ENCODE assay signal across 8 cellular contexts in genomic region chr9:5186416-5187169, GRCh38. TPM values are rescaled to one million over a fixed set of nuclear protein-coding genes. Genes with fewer than 3 reads are reported as not detected.
DNase-seq lines count a peak whose midpoint lies in the region; ATAC-seq, FAIRE-seq and TF ChIP-seq lines count a peak whose summit lies in the region.

No MANE protein-coding gene starts in this region.

- no peaks in the 10 kb centered on the region for H3K4me1 Mint-ChIP-seq in progenitor cell of endocrine pancreas (ENCODE audit: low read depth)

- WGBS in gastroesophageal sphincter (ENCODE audit: low coverage in 1 of 2), 2 donors: 27 to 40% methylated on average over 7 to 8 of the region's 8 CpGs

- no peak for TF ChIP-seq EP300 in gastroesophageal sphincter (IDR thresholded peaks at IDR 0.05)

- H3K36me3 ChIP-seq in DOHH2 (ENCODE audit: control insufficient read depth, low read length): no peaks in the 10 kb centered on the region
- no peaks in the 10 kb centered on the region for H3K36me3 ChIP-seq in Peyer's patch
- H3K36me3 ChIP-seq in gastroesophageal sphincter: no peaks in the 10 kb centered on the region

- DNase-seq in HTR-8/SVneo (ENCODE audit: insufficient read length, low spot score) (peak; percentile 71), Peyer's patch (peak; percentile 44 to 81 (median 52)), progenitor cell of endocrine pancreas (ENCODE audit: low spot score, unreplicated experiment) (peak; percentile 33)
- peak; percentile 30 for DNase-seq in activated gamma-delta T cell treated with anti-CD3 and anti-CD28 coated beads, Interleukin-2, amount 50 U/mL, for 16 hours (ENCODE audit: low read depth)

- no peak overlapping the region for H3K4me2 ChIP-seq in DOHH2 (ENCODE audit: low read length)

- peaks cover 3% of the 10 kb centered on the region; the same call in 1 of the 2 replicates for H3K27me3 ChIP-seq in DOHH2 (ENCODE audit: control insufficient read depth, low read length)
- no peaks in the 10 kb centered on the region for H3K27me3 ChIP-seq in Peyer's patch
- H3K27me3 ChIP-seq in gastroesophageal sphincter: peaks cover 9% of the 10 kb centered on the region

- TF ChIP-seq CTCF in DOHH2 (IDR thresholded peaks at IDR 0.05; ENCODE audit: low read depth, low read length, poor library complexity, severe bottlenecking) (peak; percentile 66), Peyer's patch (IDR thresholded peaks at IDR 0.05) (peak; percentile 16 to 80 (median 76)), gastroesophageal sphincter (IDR thresholded peaks at IDR 0.05) (peak; percentile 18 to 64 (median 39)), progenitor cell of endocrine pancreas (IDR thresholded peaks at IDR 0.05; ENCODE audit: unreplicated experiment) (peak; percentile 87)

- no peaks in the 10 kb centered on the region for H3K79me2 ChIP-seq in DOHH2 (ENCODE audit: control insufficient read depth, low read length)

- no peak overlapping the region for H3K4me3 Mint-ChIP-seq in progenitor cell of endocrine pancreas (ENCODE audit: low read depth)

- no peaks in the 10 kb centered on the region for H3K9me3 Mint-ChIP-seq in progenitor cell of endocrine pancreas (ENCODE audit: low read depth)

- no peaks in the 10 kb centered on the region for H3F3A ChIP-seq in DOHH2 (ENCODE audit: control insufficient read depth, insufficient read depth)

- no peaks in the 10 kb centered on the region for H3K9me2 ChIP-seq in DOHH2 (replicated peaks; ENCODE audit: control insufficient read depth, low read length)

- H4K20me1 ChIP-seq in DOHH2 (ENCODE audit: control insufficient read depth, insufficient read depth, low read depth, low read length): no peaks in the 10 kb centered on the region

- no peaks in the 10 kb centered on the region for H3K27me3 Mint-ChIP-seq in progenitor cell of endocrine pancreas

- no peak overlapping the region for H3K27ac Mint-ChIP-seq in progenitor cell of endocrine pancreas

- no peak for TF ChIP-seq POLR2A in Peyer's patch (IDR thresholded peaks at IDR 0.05)
- no peak for TF ChIP-seq POLR2A in gastroesophageal sphincter (IDR thresholded peaks at IDR 0.05)

- ATAC-seq in gastroesophageal sphincter (no peak), HG03025 (IDR thresholded peaks at IDR 0.05; ENCODE audit: low FRiP score, unreplicated experiment) (no peak), HG03039 (IDR thresholded peaks at IDR 0.05; ENCODE audit: unreplicated experiment) (no peak)

- no peak overlapping the region for H3K27ac ChIP-seq in DOHH2 (ENCODE audit: low read depth, low read length)
- no peak overlapping the region for H3K27ac ChIP-seq in Peyer's patch
- H3K27ac ChIP-seq in gastroesophageal sphincter: no peak overlapping the region

- no peaks in the 10 kb centered on the region for H3K9me3 ChIP-seq in DOHH2 (ENCODE audit: control insufficient read depth, insufficient read depth, low read length)
- H3K9me3 ChIP-seq in Peyer's patch: no peaks in the 10 kb centered on the region
- no peaks in the 10 kb centered on the region for H3K9me3 ChIP-seq in gastroesophageal sphincter

- no peaks in the 10 kb centered on the region for H3K4me1 ChIP-seq in DOHH2 (ENCODE audit: control insufficient read depth, low read length)
- H3K4me1 ChIP-seq in Peyer's patch: no peaks in the 10 kb centered on the region
- H3K4me1 ChIP-seq in gastroesophageal sphincter: no peaks in the 10 kb centered on the region

- peak; percentile 46 for FAIRE-seq in HTR-8/SVneo (lab: Jason Lieb, UNC)

- no peak overlapping the region for H3K4me3 ChIP-seq in DOHH2 (ENCODE audit: low read length)
- H3K4me3 ChIP-seq in Peyer's patch: no peak overlapping the region
- H3K4me3 ChIP-seq in gastroesophageal sphincter: no peak overlapping the region

- H3K36me3 Mint-ChIP-seq in progenitor cell of endocrine pancreas (ENCODE audit: insufficient read depth): no peaks in the 10 kb centered on the region

RNA-seq across cellular contexts. Expression of gene INSL6, which starts 1.2 kb away (rescaled TPM):
- total RNA-seq in Peyer's patch: not detected
- total RNA-seq in gastroesophageal sphincter: not detected
- not detected in 2 replicates for total RNA-seq in progenitor cell of endocrine pancreas

RNA-seq across cellular contexts. Expression of gene INSL4, which starts 44.6 kb away (rescaled TPM):
- total RNA-seq in Peyer's patch (not detected), gastroesophageal sphincter (not detected), progenitor cell of endocrine pancreas (not detected in 2 replicates)
